In the genomic region with DNA sequence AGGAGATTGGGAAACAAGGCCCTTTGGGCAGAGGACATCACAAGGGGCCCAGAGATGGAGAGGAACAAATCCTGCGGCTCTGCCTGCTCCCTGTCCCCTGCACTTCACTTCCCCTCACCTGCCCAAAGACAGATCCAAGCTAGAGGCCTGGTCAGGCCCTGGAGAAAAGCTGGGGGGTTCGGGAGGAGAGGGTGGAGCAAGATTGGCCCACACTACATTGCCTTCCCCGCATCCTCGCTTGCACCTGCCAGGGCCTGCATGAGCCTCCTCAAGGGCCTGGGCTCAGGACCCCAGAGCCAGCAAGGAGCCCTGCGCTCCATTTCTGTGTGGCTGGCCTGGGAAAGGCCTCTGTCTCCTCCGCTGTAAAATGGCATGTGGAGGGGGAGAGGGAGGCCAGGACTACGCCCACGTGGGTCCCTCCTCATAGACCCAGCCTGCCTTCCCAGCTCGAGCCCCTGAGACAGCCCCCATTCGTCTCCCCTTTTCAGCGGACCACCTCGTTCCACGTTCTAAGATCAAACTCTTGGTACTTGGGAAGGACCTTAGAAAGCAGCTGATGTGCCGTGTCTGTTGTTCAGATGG, we compare ENCODE assay signal across 12 cellular contexts.
DNase-seq lines count a peak whose midpoint lies in the region; ATAC-seq and TF ChIP-seq lines count a peak whose summit lies in the region.
"Had no signal": no experiment of that assay in that cellular context is flagged by ENCODE, and none has a peak within 500 bp of the region (broad histone marks: within the 10 kb centered on the region; RNA-seq: fewer than 3 reads in every experiment).

No MANE protein-coding gene starts in this region.

- H3K4me3 ChIP-seq in heart left ventricle (no peak overlapping the region), right atrium auricular region (no peak overlapping the region), neural progenitor cell (no peak overlapping the region)

- TF ChIP-seq CTCF in heart left ventricle (IDR thresholded peaks at IDR 0.05), result no peak
- TF ChIP-seq CTCF in right atrium auricular region (IDR thresholded peaks at IDR 0.05), result no peak
- TF ChIP-seq CTCF in chondrocyte (IDR thresholded peaks at IDR 0.05), result no peak
- no peak for TF ChIP-seq CTCF in neural progenitor cell (IDR thresholded peaks at IDR 0.05)
- no peak for TF ChIP-seq CTCF in omental fat pad (IDR thresholded peaks at IDR 0.05)

- H3K9me3 Mint-ChIP-seq in chondrocyte (ENCODE audit: low read depth), result peaks cover 3% of the 10 kb centered on the region
- peaks cover 2% of the 10 kb centered on the region for H3K9me3 Mint-ChIP-seq in neural progenitor cell
- H3K9me3 Mint-ChIP-seq in activated naive CD4-positive, alpha-beta T cell treated with anti-CD3 and anti-CD28 coated beads for 36 hours, result no peaks in the 10 kb centered on the region
- H3K9me3 Mint-ChIP-seq: stimulated activated naive B cell treated with anti-CD40 and anti-IgM and Interleukin-4, amounts not matched to agents 10 μg/mL and 1 μg/mL and 100 μg/mL, for 72 hours had no signal

- H3K4me1 Mint-ChIP-seq in chondrocyte (ENCODE audit: low read depth) (peaks cover 41% of the 10 kb centered on the region), neural progenitor cell (peaks cover 53% of the 10 kb centered on the region)
- H3K4me1 Mint-ChIP-seq in activated naive CD4-positive, alpha-beta T cell treated with anti-CD3 and anti-CD28 coated beads for 36 hours (ENCODE audit: low read depth), result no peaks in the 10 kb centered on the region
- H3K4me1 Mint-ChIP-seq: stimulated activated naive B cell treated with anti-CD40 and anti-IgM and Interleukin-4, amounts not matched to agents 10 μg/mL and 1 μg/mL and 100 μg/mL, for 72 hours had no signal

- H3K27ac Mint-ChIP-seq in chondrocyte (ENCODE audit: unreplicated experiment) (peak overlapping the region; percentile 87), neural progenitor cell (peak overlapping the region; percentile 97)
- no peak overlapping the region for H3K27ac Mint-ChIP-seq in activated naive CD4-positive, alpha-beta T cell treated with anti-CD3 and anti-CD28 coated beads for 36 hours

- no peak for TF ChIP-seq POLR2A in heart left ventricle (IDR thresholded peaks at IDR 0.05)

- H3K27me3 Mint-ChIP-seq in chondrocyte (ENCODE audit: low read depth) (no peaks in the 10 kb centered on the region), neural progenitor cell (ENCODE audit: insufficient read depth, low read depth) (peaks cover 43% of the 10 kb centered on the region)
- H3K27me3 Mint-ChIP-seq in activated naive CD4-positive, alpha-beta T cell treated with anti-CD3 and anti-CD28 coated beads for 36 hours (ENCODE audit: low read depth), result no peaks in the 10 kb centered on the region
- H3K27me3 Mint-ChIP-seq: stimulated activated naive B cell treated with anti-CD40 and anti-IgM and Interleukin-4, amounts not matched to agents 10 μg/mL and 1 μg/mL and 100 μg/mL, for 72 hours had no signal

- intact Hi-C loops in heart left ventricle (cut with DNase I), result no loop called here
- intact Hi-C loops in activated naive CD4-positive, alpha-beta T cell treated with anti-CD3 and anti-CD28 coated beads for 36 hours (cut with micrococcal nuclease), result no loop called here

- H3F3A ChIP-seq in neural progenitor cell (ENCODE audit: low read depth), result peaks cover 21% of the 10 kb centered on the region

- ATAC-seq in heart left ventricle, result no peak
- ATAC-seq in omental fat pad (ENCODE audit: low FRiP score), result no peak
- ATAC-seq in HG02870 (IDR thresholded peaks at IDR 0.05; ENCODE audit: unreplicated experiment), result no peak
- no peak for ATAC-seq in HG02798 (IDR thresholded peaks at IDR 0.05; ENCODE audit: poor library complexity, unreplicated experiment)
- ATAC-seq: stimulated activated naive B cell treated with anti-CD40 and anti-IgM and Interleukin-4, amounts not matched to agents 10 μg/mL and 1 μg/mL and 100 μg/mL, for 72 hours had no signal

- no peak overlapping the region for H2AFZ ChIP-seq in neural progenitor cell (replicated peaks)

- H3K36me3 ChIP-seq in heart left ventricle (no peaks in the 10 kb centered on the region), right atrium auricular region (no peaks in the 10 kb centered on the region), neural progenitor cell (no peaks in the 10 kb centered on the region)

- no peaks in the 10 kb centered on the region for H4K20me1 ChIP-seq in neural progenitor cell (ENCODE audit: low read depth)

- H3K27ac ChIP-seq in heart left ventricle (peak overlapping the region in 9 of 12 donors; percentile 46 to 77 (median 58)), right atrium auricular region (no peak overlapping the region), neural progenitor cell (no peak overlapping the region)

- H3K4me1 ChIP-seq in heart left ventricle, result peaks cover 0 to 36% (median 22%) of the 10 kb centered on the region in 12 donors
- peaks cover 0 to 22% of the 10 kb centered on the region in 2 donors for H3K4me1 ChIP-seq in right atrium auricular region
- H3K4me1 ChIP-seq in neural progenitor cell, result peaks cover 34% of the 10 kb centered on the region

- H3K27me3 ChIP-seq in heart left ventricle (no peaks in the 10 kb centered on the region), right atrium auricular region (no peaks in the 10 kb centered on the region), neural progenitor cell (peaks cover 35% of the 10 kb centered on the region)

- H3K4me3 Mint-ChIP-seq in chondrocyte (ENCODE audit: unreplicated experiment), result no peak overlapping the region
- H3K4me3 Mint-ChIP-seq in neural progenitor cell, result no peak overlapping the region
- no peak overlapping the region for H3K4me3 Mint-ChIP-seq in activated naive CD4-positive, alpha-beta T cell treated with anti-CD3 and anti-CD28 coated beads for 36 hours
- H3K4me3 Mint-ChIP-seq: stimulated activated naive B cell treated with anti-CD40 and anti-IgM and Interleukin-4, amounts not matched to agents 10 μg/mL and 1 μg/mL and 100 μg/mL, for 72 hours had no signal

- WGBS in heart left ventricle, 4 donors, result 86 to 90% (median 88%) methylated on average over 13 to 14 of the region's 14 CpGs

- DNase-seq in heart left ventricle, result no peak
- no peak for DNase-seq in right atrium auricular region (ENCODE audit: low spot score)
- DNase-seq in chondrocyte (ENCODE audit: low spot score), result peak; percentile 51
- no peak for DNase-seq in neural progenitor cell (ENCODE audit: low spot score)
- no peak for DNase-seq in omental fat pad (ENCODE audit: low spot score)
- DNase-seq in activated naive CD4-positive, alpha-beta T cell treated with anti-CD3 and anti-CD28 coated beads for 36 hours, result no peak
- DNase-seq: activated T-cell treated with anti-CD3 and anti-CD28 coated beads for 4 hours; glutamatergic neuron; NCI-H2029; stimulated activated naive B cell treated with anti-CD40 and anti-IgM and Interleukin-4, amounts not matched to agents 10 μg/mL and 1 μg/mL and 100 μg/mL, for 72 hours had no signal

- no peak overlapping the region for H3K4me2 ChIP-seq in neural progenitor cell

- no peaks in the 10 kb centered on the region for H3K9me3 ChIP-seq in heart left ventricle
- H3K9me3 ChIP-seq in right atrium auricular region, result no peaks in the 10 kb centered on the region
- H3K9me3 ChIP-seq in neural progenitor cell (ENCODE audit: low read depth), result no peaks in the 10 kb centered on the region

- H3K9ac ChIP-seq in neural progenitor cell, result no peak overlapping the region

- no peaks in the 10 kb centered on the region for H3K79me2 ChIP-seq in neural progenitor cell (ENCODE audit: low read depth)

- no peaks in the 10 kb centered on the region for H3K36me3 Mint-ChIP-seq in chondrocyte (ENCODE audit: low read depth)
- H3K36me3 Mint-ChIP-seq in neural progenitor cell, result no peaks in the 10 kb centered on the region
- no peaks in the 10 kb centered on the region for H3K36me3 Mint-ChIP-seq in activated naive CD4-positive, alpha-beta T cell treated with anti-CD3 and anti-CD28 coated beads for 36 hours (ENCODE audit: low read depth)

- CTCF ChIA-PET in activated naive CD4-positive, alpha-beta T cell treated with anti-CD3 and anti-CD28 coated beads for 36 hours (lab: Charles Lee), result no interaction called here

Comparison
In these comparisons a context has a peak if more than half of its experiments do, and no peak if none do; other contexts are left out.
1. H3K27ac ChIP-seq: peak in heart left ventricle (9 of 12); none in right atrium auricular region (0 of 2) and neural progenitor cell (single experiment).